In the genomic region with DNA sequence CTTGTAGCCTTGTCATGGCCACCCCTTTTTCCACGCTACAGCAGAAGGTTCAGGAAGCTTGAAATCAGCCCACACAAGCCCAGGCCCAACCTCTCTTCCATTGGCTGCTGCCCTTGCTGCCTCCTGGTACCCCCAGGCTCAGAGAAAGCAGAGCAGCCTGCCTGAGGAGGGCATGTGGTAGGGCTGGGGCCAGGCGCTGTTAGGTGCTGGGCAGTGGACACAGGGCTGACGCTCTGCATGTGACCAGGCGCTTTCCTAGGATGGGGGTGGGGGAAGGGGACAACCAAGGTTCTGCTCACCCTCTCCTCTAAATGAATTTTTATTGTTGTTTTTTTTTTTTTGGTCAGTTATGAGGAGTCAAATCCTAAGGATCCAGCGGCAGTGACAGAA, we compare ENCODE assay signal across 1 cellular context.
TF ChIP-seq lines count a peak whose summit lies in the region.

No MANE protein-coding gene starts in this region.

TF ChIP-seq in H1, 55 proteins besides CTCF, POLR2A, EP300 and RAD21:
- TF ChIP-seq SIN3A (conservative IDR thresholded peaks at IDR 0.05 in 1 of 2, IDR thresholded peaks at IDR 0.05 in 1 of 2; ENCODE audit: low read depth in 1 of 2, low read length in 2 of 2): no peak
- TF ChIP-seq, protein P1, sequence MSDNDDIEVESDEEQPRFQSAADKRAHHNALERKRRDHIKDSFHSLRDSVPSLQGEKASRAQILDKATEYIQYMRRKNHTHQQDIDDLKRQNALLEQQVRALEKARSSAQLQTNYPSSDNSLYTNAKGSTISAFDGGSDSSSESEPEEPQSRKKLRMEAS (IDR thresholded peaks at IDR 0.05): 0 out of 2 replicates have a peak, but pooled peaks have one; percentile 5
